1 cellular context compared by ENCODE assay signal in the genomic region with DNA sequence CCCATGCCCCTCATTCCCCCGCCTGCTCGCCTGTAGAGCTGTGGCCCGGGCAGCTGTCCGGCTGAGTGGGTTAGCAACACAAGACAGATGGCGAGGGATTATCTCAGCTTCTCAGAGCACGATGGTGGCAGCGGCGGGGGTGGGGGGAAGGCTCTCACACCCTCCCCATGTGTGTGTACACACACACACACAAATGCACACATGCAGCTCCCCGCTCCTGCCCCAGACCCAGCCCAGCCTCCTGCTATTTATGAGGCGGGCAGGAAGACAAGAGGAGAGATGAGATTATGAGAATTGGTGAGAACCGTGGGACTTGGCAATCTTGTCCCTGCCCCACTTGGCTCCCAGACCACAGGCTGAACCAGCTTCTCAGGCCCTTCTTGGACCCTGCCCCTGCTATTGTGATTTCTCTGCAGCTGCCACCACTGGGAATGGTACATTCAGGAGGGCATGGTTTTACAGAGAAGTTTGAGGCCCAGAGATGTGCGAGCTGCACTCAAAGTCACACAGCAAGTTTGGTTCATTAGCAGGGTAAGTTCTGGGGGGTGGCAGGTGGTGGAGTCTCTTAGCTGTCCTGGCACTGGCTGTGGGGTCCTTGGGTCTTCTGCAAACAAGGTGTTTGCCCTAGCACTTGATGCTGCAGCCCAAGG.
TF ChIP-seq lines count a peak whose summit lies in the region.

No MANE protein-coding gene starts in this region.

TF ChIP-seq in GM12878, 131 proteins besides CTCF, POLR2A, EP300 and RAD21:
- TF ChIP-seq SMAD1 (IDR thresholded peaks at IDR 0.05; ENCODE audit: low read depth, partially characterized antibody), result no peak
- peak; percentile 96 for TF ChIP-seq SMARCA5 (IDR thresholded peaks at IDR 0.05)
- TF ChIP-seq, protein P1, sequence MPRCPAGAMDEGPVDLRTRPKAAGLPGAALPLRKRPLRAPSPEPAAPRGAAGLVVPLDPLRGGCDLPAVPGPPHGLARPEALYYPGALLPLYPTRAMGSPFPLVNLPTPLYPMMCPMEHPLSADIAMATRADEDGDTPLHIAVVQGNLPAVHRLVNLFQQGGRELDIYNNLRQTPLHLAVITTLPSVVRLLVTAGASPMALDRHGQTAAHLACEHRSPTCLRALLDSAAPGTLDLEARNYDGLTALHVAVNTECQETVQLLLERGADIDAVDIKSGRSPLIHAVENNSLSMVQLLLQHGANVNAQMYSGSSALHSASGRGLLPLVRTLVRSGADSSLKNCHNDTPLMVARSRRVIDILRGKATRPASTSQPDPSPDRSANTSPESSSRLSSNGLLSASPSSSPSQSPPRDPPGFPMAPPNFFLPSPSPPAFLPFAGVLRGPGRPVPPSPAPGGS (IDR thresholded peaks at IDR 0.05; ENCODE audit: borderline replicate concordance, insufficient read depth, low read depth, low read length, poor library complexity, severe bottlenecking), result no peak
- 0 out of 2 replicates have a peak, but pooled peaks have one; percentile 42 for TF ChIP-seq GATAD2B (conservative IDR thresholded peaks at IDR 0.05; ENCODE audit: low read depth)
- 0 out of 2 replicates have a peak, but pooled peaks have one; percentile 9 for TF ChIP-seq DPF2 (IDR thresholded peaks at IDR 0.05)
- TF ChIP-seq MEF2B (IDR thresholded peaks at IDR 0.05; ENCODE audit: partially characterized antibody, poor library complexity, severe bottlenecking), result peak; percentile 37
- TF ChIP-seq ZNF217 (IDR thresholded peaks at IDR 0.05), result peak; percentile 84; the same call in 1 of the 2 replicates
